In the genomic region with DNA sequence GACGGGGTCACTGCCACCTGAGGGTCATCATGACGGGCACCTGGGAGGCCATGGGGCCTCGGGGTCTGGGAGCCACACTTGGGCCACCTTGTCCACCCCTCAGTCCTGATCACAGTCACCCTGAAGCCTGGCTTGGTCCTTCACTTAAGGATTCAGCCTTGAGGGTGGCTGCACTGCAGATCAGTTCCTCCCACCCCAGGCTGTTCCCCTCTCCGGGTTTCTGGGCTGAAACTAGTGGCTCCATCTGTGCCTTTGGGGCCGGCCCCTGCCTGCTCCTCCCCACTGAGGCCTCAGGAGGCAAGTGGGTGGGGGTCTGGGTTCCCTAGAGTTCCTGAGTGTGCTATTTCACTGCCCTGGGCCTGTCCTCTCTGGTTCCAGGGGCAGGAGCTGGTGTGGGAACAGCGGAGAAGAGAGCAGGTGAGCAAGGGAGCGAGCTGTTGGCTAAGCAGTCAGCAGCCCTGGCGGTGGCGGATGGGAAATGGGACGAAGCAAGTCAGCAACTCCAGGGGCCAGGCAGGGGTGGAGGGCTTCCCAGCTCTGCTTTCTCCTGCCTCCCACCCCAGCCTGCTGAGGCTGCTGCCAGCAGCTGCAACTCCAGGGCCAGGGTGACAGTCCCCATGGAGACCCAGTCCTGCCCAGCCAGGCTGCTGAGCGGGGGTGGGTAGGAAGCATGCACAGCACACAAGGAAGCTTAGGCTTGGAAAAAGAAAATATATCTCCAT, we compare ENCODE assay signal across 22 cellular contexts.
A peak's percentile ranks its signal among the peaks of the same experiment; 100 is the strongest.
DNase-seq lines count a peak whose midpoint lies in the region; ATAC-seq, FAIRE-seq and TF ChIP-seq lines count a peak whose summit lies in the region.
"Had no signal": no experiment of that assay in that cellular context is flagged by ENCODE, and none has a peak within 500 bp of the region (broad histone marks: within the 10 kb centered on the region; RNA-seq: fewer than 3 reads in every experiment).

No MANE protein-coding gene starts in this region.

- no peak overlapping the region for H3K23ac ChIP-seq in H1 (ENCODE audit: insufficient read length)

- H3K14ac ChIP-seq in H1 (ENCODE audit: insufficient read length), result no peak overlapping the region

- no peaks in the 10 kb centered on the region for H4K20me1 ChIP-seq in H1 (replicated peaks in 1 of 2; ENCODE audit: control insufficient read depth in 1 of 2, insufficient read depth in 2 of 2, low read length in 2 of 2)

- H3K4me1 Mint-ChIP-seq in Calu3 (ENCODE audit: low read depth, unreplicated experiment), result no peaks in the 10 kb centered on the region
- H3K4me1 Mint-ChIP-seq in activated T-cell treated with anti-CD3 and anti-CD28 coated beads, Interleukin-2, amount 50 U/mL, for 4 hours (ENCODE audit: low read depth), result no peaks in the 10 kb centered on the region
- H3K4me1 Mint-ChIP-seq: CD4-positive, CD25-positive, alpha-beta regulatory T cell; CD8-positive, alpha-beta memory T cell had no signal

- H3K79me2 ChIP-seq in H1 (ENCODE audit: control insufficient read depth in 1 of 2, insufficient read depth in 2 of 2, low read length in 2 of 2), result no peaks in the 10 kb centered on the region

- H3K4me3 Mint-ChIP-seq in Calu3 (ENCODE audit: low read depth, unreplicated experiment), result no peak overlapping the region
- H3K4me3 Mint-ChIP-seq in activated T-cell treated with anti-CD3 and anti-CD28 coated beads, Interleukin-2, amount 50 U/mL, for 4 hours, result no peak overlapping the region
- H3K4me3 Mint-ChIP-seq: CD4-positive, CD25-positive, alpha-beta regulatory T cell; CD8-positive, alpha-beta memory T cell had no signal

- no peak overlapping the region for H2BK20ac ChIP-seq in H1 (ENCODE audit: low read length)

- TF ChIP-seq POLR2A in A549 (IDR thresholded peaks at IDR 0.05; ENCODE audit: low read length) (no peak), H1 (IDR thresholded peaks at IDR 0.05; ENCODE audit: control extremely low read depth in 1 of 2, low read depth in 2 of 2, low read length in 2 of 2) (no peak)

- H3K79me1 ChIP-seq in H1 (ENCODE audit: low read depth, low read length), result no peaks in the 10 kb centered on the region

- H3K4me3 ChIP-seq in A549 (no peak overlapping the region), H1 (ENCODE audit: extremely low read depth in 1 of 4, insufficient read depth in 2 of 4, low read depth in 3 of 4, low read length in 4 of 4) (no peak overlapping the region), right atrium auricular region (no peak overlapping the region)
- H3K4me3 ChIP-seq: GM12878, HAP-1 had no signal

- CTCF ChIA-PET in A549 (lab: Yijun Ruan, JAX), result interaction anchor here (0.8 kb wide), 1 partner anchor 33 kb away, joined by 3 read pairs; no protein-coding TSS in a partner anchor
- CTCF ChIA-PET in Calu3 (lab: Charles Lee), result no interaction called here
- CTCF ChIA-PET in H1 (lab: Charles Lee; ENCODE audit: partially characterized antibody), result interaction anchor here (0.9 to 1.0 kb wide), 2 partner anchors 9 to 37 kb away, joined by 3 to 4 read pairs; no protein-coding TSS in a partner anchor

- no peak overlapping the region for H3K4ac ChIP-seq in H1 (replicated peaks; ENCODE audit: insufficient read length, low read depth, low read length)

- no peak overlapping the region for H2BK12ac ChIP-seq in H1 (ENCODE audit: low read depth, low read length)

- TF ChIP-seq CTCF in A549 (IDR thresholded peaks at IDR 0.05), result no peak
- no peak for TF ChIP-seq CTCF in Calu3 (IDR thresholded peaks at IDR 0.05; ENCODE audit: unreplicated experiment)
- TF ChIP-seq CTCF in H1 (IDR thresholded peaks at IDR 0.05; ENCODE audit: control extremely low read depth in 1 of 3, insufficient read depth in 1 of 3, low read depth in 1 of 3, low read length in 3 of 3), result no peak
- no peak for TF ChIP-seq CTCF in right atrium auricular region (IDR thresholded peaks at IDR 0.05)

- H3K27ac ChIP-seq in A549 (peak overlapping the region; percentile 66 to 73), H1 (ENCODE audit: low read depth, low read length) (no peak overlapping the region), right atrium auricular region (no peak overlapping the region)

- no TSS peak for BruUV-seq in Calu3 (replicated peaks; lab: Mats Ljungman, UMichigan)

- intact Hi-C loops in Calu3 (cut with micrococcal nuclease; ENCODE audit: unreplicated experiment), result no loop called here
- intact Hi-C loops in posterior vena cava (cut with DNase I), result no loop called here

- peak overlapping the region; percentile 29 for H3K27ac Mint-ChIP-seq in Calu3 (ENCODE audit: unreplicated experiment)
- H3K27ac Mint-ChIP-seq: CD4-positive, CD25-positive, alpha-beta regulatory T cell; CD8-positive, alpha-beta memory T cell had no signal

- TF ChIP-seq EP300 in A549 (IDR thresholded peaks at IDR 0.05) (no peak), H1 (IDR thresholded peaks at IDR 0.05; ENCODE audit: borderline replicate concordance in 1 of 2, low read depth in 2 of 2, low read length in 2 of 2) (no peak)

- TF ChIP-seq RAD21 in A549 (conservative IDR thresholded peaks at IDR 0.05 in 1 of 2, IDR thresholded peaks at IDR 0.05 in 1 of 2) (no peak), H1 (IDR thresholded peaks at IDR 0.05 in 1 of 2, conservative IDR thresholded peaks at IDR 0.05 in 1 of 2; ENCODE audit: low read depth in 2 of 2, low read length in 2 of 2) (no peak)

- no peak for ATAC-seq in A549
- ATAC-seq in stimulated activated naive CD8-positive, alpha-beta T cell treated with anti-CD3 and anti-CD28 coated beads, Interleukin-15, Interleukin-2, amounts not matched to agents 100 U/mL and 50 U/mL, for 24 hours, result no peak
- ATAC-seq in HG03342 (IDR thresholded peaks at IDR 0.05; ENCODE audit: unreplicated experiment), result no peak
- no peak for ATAC-seq in activated T-cell treated with anti-CD3 and anti-CD28 coated beads, Interleukin-2, amount 50 U/mL, for 4 hours
- ATAC-seq: GM12878 had no signal

- H4K91ac ChIP-seq in H1 (replicated peaks; ENCODE audit: insufficient read length, low read length), result no peak overlapping the region

- POLR2A ChIA-PET in A549 (lab: Yijun Ruan, JAX), result no interaction called here
- POLR2A ChIA-PET in H1 (lab: Charles Lee; ENCODE audit: partially characterized antibody), result interaction anchor here (0.7 kb wide), 1 partner anchor 10 kb away, joined by 3 read pairs; no protein-coding TSS in a partner anchor

- H3K9ac ChIP-seq in H1 (replicated peaks in 1 of 4; ENCODE audit: extremely low read depth in 1 of 4, low read depth in 3 of 4, low read length in 3 of 4), result no peak overlapping the region

- no peaks in the 10 kb centered on the region for H3K36me3 ChIP-seq in H1 (ENCODE audit: control insufficient read depth in 2 of 4, insufficient read depth in 4 of 4, low read length in 3 of 4)
- no peaks in the 10 kb centered on the region for H3K36me3 ChIP-seq in right atrium auricular region
- H3K36me3 ChIP-seq: BE2C, HAP-1 had no signal

- 81% methylated on average over 9 of the region's 11 CpGs for WGBS in A549 (ENCODE audit: missing lambda C conversion rate)
- WGBS in H1 (ENCODE audit: extremely low coverage in 1 of 2, insufficient coverage in 1 of 2, insufficient read length in 1 of 2, insufficient replicate concordance in 2 of 2, low coverage in 1 of 2, low lambda C conversion rate in 2 of 2, missing lambda C conversion rate in 1 of 2), 2 experiments, result 91% methylated on average over 11 of the region's 11 CpGs; no CpG with 5 or more reads in 1 of the 2 experiments

- peak overlapping the region; percentile 36; the same call in 1 of the 3 replicates for H3K4me2 ChIP-seq in A549
- H3K4me2 ChIP-seq in H1 (ENCODE audit: insufficient read depth in 1 of 2, low read depth in 2 of 2, low read length in 2 of 2), result no peak overlapping the region

- no peak overlapping the region for H2BK15ac ChIP-seq in H1 (ENCODE audit: low read length)

- H3K56ac ChIP-seq in H1 (replicated peaks; ENCODE audit: insufficient read length, low read depth, low read length), result no peak overlapping the region

- no peaks in the 10 kb centered on the region for H3K9me3 ChIP-seq in A549
- peaks cover 19 to 22% of the 10 kb centered on the region in 2 experiments for H3K9me3 ChIP-seq in H1 (ENCODE audit: insufficient read depth in 2 of 2, low read depth in 1 of 2, low read length in 1 of 2)
- H3K9me3 ChIP-seq in right atrium auricular region, result no peaks in the 10 kb centered on the region
- H3K9me3 ChIP-seq: BE2C, HAP-1 had no signal

- FAIRE-seq in A549 (lab: Jason Lieb, UNC) (no peak), H1 (lab: Jason Lieb, UNC) (no peak)
- FAIRE-seq: GM12878, HTR-8/SVneo had no signal

- no peaks in the 10 kb centered on the region for H3K27me3 Mint-ChIP-seq in Calu3 (ENCODE audit: unreplicated experiment)
- peaks cover 2% of the 10 kb centered on the region for H3K27me3 Mint-ChIP-seq in activated T-cell treated with anti-CD3 and anti-CD28 coated beads, Interleukin-2, amount 50 U/mL, for 4 hours (ENCODE audit: low read depth)
- H3K27me3 Mint-ChIP-seq: CD4-positive, CD25-positive, alpha-beta regulatory T cell; CD8-positive, alpha-beta memory T cell had no signal

- H2AFZ ChIP-seq in H1 (ENCODE audit: low read length), result no peak overlapping the region

- H4K8ac ChIP-seq in H1 (ENCODE audit: extremely low read depth, insufficient read depth, low read length), result no peak overlapping the region

- H3K18ac ChIP-seq in H1 (ENCODE audit: extremely low read depth, low read length), result no peak overlapping the region

- no peak overlapping the region for H4K5ac ChIP-seq in H1 (ENCODE audit: insufficient read length, low read depth, low read length)

- 0 out of 2 replicates have a peak overlapping the region, but pooled peaks have one; percentile 9 for H2BK5ac ChIP-seq in H1 (ENCODE audit: low read depth, low read length)

- DNase-seq in A549 (ENCODE audit: low read depth in 1 of 2, low spot score in 1 of 2) (no peak), Calu3 (no peak), H1 (ENCODE audit: low read depth in 1 of 2, low spot score in 2 of 2) (no peak), posterior vena cava (ENCODE audit: low spot score) (peak; percentile 72), right atrium auricular region (ENCODE audit: low spot score) (no peak)
- DNase-seq in stimulated activated naive CD8-positive, alpha-beta T cell treated with anti-CD3 and anti-CD28 coated beads, Interleukin-15, Interleukin-2, amounts not matched to agents 100 U/mL and 50 U/mL, for 24 hours, result no peak
- no peak for DNase-seq in activated T-cell treated with anti-CD3 and anti-CD28 coated beads, Interleukin-2, amount 50 U/mL, for 4 hours
- DNase-seq: ACHN; BE2C; C1 segment of cervical spinal cord; Caco-2; CD4-positive, CD25-positive, alpha-beta regulatory T cell; CD8-positive, alpha-beta memory T cell; DMS153; DND-41; EL; GOT3; KG1 had no signal

- no peak overlapping the region for H2BK120ac ChIP-seq in H1 (replicated peaks; ENCODE audit: low read depth, low read length)

- H3K23me2 ChIP-seq in H1 (ENCODE audit: low read depth, low read length), result no peaks in the 10 kb centered on the region

- H3K27me3 ChIP-seq in H1 (replicated peaks in 1 of 4; ENCODE audit: control insufficient read depth in 3 of 4, extremely low read depth in 1 of 4, insufficient read depth in 3 of 4, low read length in 3 of 4) (no peaks in the 10 kb centered on the region), right atrium auricular region (no peaks in the 10 kb centered on the region)
- H3K27me3 ChIP-seq: BE2C had no signal

- peaks cover 13% of the 10 kb centered on the region for H3K4me1 ChIP-seq in A549
- H3K4me1 ChIP-seq in H1 (replicated peaks in 1 of 4; ENCODE audit: control insufficient read depth in 3 of 4, insufficient read depth in 4 of 4, low read length in 3 of 4), result no peaks in the 10 kb centered on the region
- no peaks in the 10 kb centered on the region for H3K4me1 ChIP-seq in right atrium auricular region
- H3K4me1 ChIP-seq: BE2C had no signal

- H3K36me3 Mint-ChIP-seq in Calu3 (ENCODE audit: insufficient read depth, unreplicated experiment), result no peaks in the 10 kb centered on the region
- no peaks in the 10 kb centered on the region for H3K36me3 Mint-ChIP-seq in activated T-cell treated with anti-CD3 and anti-CD28 coated beads, Interleukin-2, amount 50 U/mL, for 4 hours (ENCODE audit: insufficient read depth)
- H3K36me3 Mint-ChIP-seq: CD4-positive, CD25-positive, alpha-beta regulatory T cell; CD8-positive, alpha-beta memory T cell had no signal

- no peaks in the 10 kb centered on the region for H3K9me3 Mint-ChIP-seq in Calu3 (ENCODE audit: low read depth, unreplicated experiment)
- peaks cover 4% of the 10 kb centered on the region for H3K9me3 Mint-ChIP-seq in activated T-cell treated with anti-CD3 and anti-CD28 coated beads, Interleukin-2, amount 50 U/mL, for 4 hours

- no peak overlapping the region for H2AK5ac ChIP-seq in H1 (ENCODE audit: low read depth, low read length)

Comparison
In these comparisons a context has a peak if more than half of its experiments do, and no peak if none do; other contexts are left out.
1. H3K27ac ChIP-seq: peak in A549 (2 of 2); none in H1 (single experiment) and right atrium auricular region (0 of 2).